In genomic region chr14:35752380-35752779, GRCh38 we compare ENCODE assay signal across 29 cellular contexts.
"Had no signal": no experiment of that assay in that cellular context is flagged by ENCODE, and none has a peak within 500 bp of the region (broad histone marks: within the 10 kb centered on the region; RNA-seq: fewer than 3 reads in every experiment).

No MANE protein-coding gene starts in this region.

- H3K9me3 Mint-ChIP-seq: naive thymus-derived CD4-positive, alpha-beta T cell; natural killer cell; nephron; neural progenitor cell; stimulated activated memory B cell treated with anti-CD40 and anti-IgM and Interleukin-4, amounts not matched to agents 10 μg/mL and 1 μg/mL and 100 μg/mL, for 72 hours had no signal

- H3K27me3 ChIP-seq: neural progenitor cell, neutrophil, ovary, spleen, stomach, thyroid gland, tibial nerve, upper lobe of left lung, vagina had no signal

- H3K9me3 ChIP-seq: neutrophil, ovary, psoas muscle, spleen, stomach, thoracic aorta, thyroid gland, tibial nerve, upper lobe of left lung, vagina had no signal

- H3K4me3 Mint-ChIP-seq: naive thymus-derived CD4-positive, alpha-beta T cell; natural killer cell; nephron; neural progenitor cell; stimulated activated memory B cell treated with anti-CD40 and anti-IgM and Interleukin-4, amounts not matched to agents 10 μg/mL and 1 μg/mL and 100 μg/mL, for 72 hours had no signal

- H3K36me3 ChIP-seq: neural progenitor cell, ovary had no signal

- H3K27ac Mint-ChIP-seq: naive thymus-derived CD4-positive, alpha-beta T cell; natural killer cell; nephron; neural progenitor cell; progenitor cell of endocrine pancreas; stimulated activated memory B cell treated with anti-CD40 and anti-IgM and Interleukin-4, amounts not matched to agents 10 μg/mL and 1 μg/mL and 100 μg/mL, for 72 hours had no signal

- H3K9ac ChIP-seq: neural progenitor cell, parathyroid adenoma had no signal

- H3K4me1 ChIP-seq: neural progenitor cell, parathyroid adenoma, psoas muscle, spleen, thyroid gland, tibial nerve, upper lobe of left lung, vagina had no signal

- H3K4me3 ChIP-seq: neural progenitor cell, ovary, psoas muscle, skin epidermis, smooth muscle cell, spleen, stomach, thoracic aorta, thyroid gland, tibial nerve, upper lobe of left lung, vagina had no signal

- H3K4me1 Mint-ChIP-seq: natural killer cell; nephron; stimulated activated memory B cell treated with anti-CD40 and anti-IgM and Interleukin-4, amounts not matched to agents 10 μg/mL and 1 μg/mL and 100 μg/mL, for 72 hours had no signal

- H3K4me2 ChIP-seq: neural progenitor cell, smooth muscle cell had no signal

- H3K27ac ChIP-seq: neural progenitor cell, neutrophil, ovary, parathyroid adenoma, psoas muscle, skin epidermis, spleen, stomach, thoracic aorta, thyroid gland, tibial nerve, upper lobe of left lung, vagina had no signal

- DNase-seq: naive thymus-derived CD4-positive, alpha-beta T cell; natural killer cell; ovary; psoas muscle; right cardiac atrium; spleen; stimulated activated CD4-positive, alpha-beta T cell treated with anti-CD3 and anti-CD28 coated beads, Interleukin-12 subunit alpha, Interleukin-12 subunit beta, amount 100 ng/mL, for 4 hours; stimulated activated CD4-positive, alpha-beta T cell treated with anti-CD3 and anti-CD28 coated beads, Interleukin-1b, Interleukin-23, amount 100 ng/mL, for 48 hours; stimulated activated CD4-positive, alpha-beta T cell treated with anti-CD3 and anti-CD28 coated beads, Interleukin-4, amount 100 ng/mL, for 1 hour; stimulated activated CD4-positive, alpha-beta T cell treated with anti-CD3 and anti-CD28 coated beads, Interleukin-4, amount 100 ng/mL, for 4 hours; stimulated activated CD8-positive, alpha-beta memory T cell treated with anti-CD3 and anti-CD28 coated beads, Interleukin-4, amount 100 ng/mL, for 48 hours; stimulated activated naive CD4-positive, alpha-beta T cell; stimulated activated naive CD8-positive, alpha-beta T cell treated with anti-CD3 and anti-CD28 coated beads, Interleukin-15, Interleukin-2, amounts not matched to agents 100 U/mL and 50 U/mL, for 24 hours; stomach; thyroid gland; trophoblast cell; upper lobe of left lung had no signal

- H2AFZ ChIP-seq: neural progenitor cell, parathyroid adenoma had no signal

- H3K27me3 Mint-ChIP-seq: naive thymus-derived CD4-positive, alpha-beta T cell; progenitor cell of endocrine pancreas; stimulated activated memory B cell treated with anti-CD40 and anti-IgM and Interleukin-4, amounts not matched to agents 10 μg/mL and 1 μg/mL and 100 μg/mL, for 72 hours had no signal

- ATAC-seq: naive thymus-derived CD4-positive, alpha-beta T cell; natural killer cell; right cardiac atrium; sciatic nerve; stimulated activated memory B cell treated with anti-CD40 and anti-IgM and Interleukin-4, amounts not matched to agents 10 μg/mL and 1 μg/mL and 100 μg/mL, for 72 hours; stimulated activated naive CD8-positive, alpha-beta T cell treated with anti-CD3 and anti-CD28 coated beads, Interleukin-15, Interleukin-2, amounts not matched to agents 100 U/mL and 50 U/mL, for 24 hours had no signal
